In the genomic region with DNA sequence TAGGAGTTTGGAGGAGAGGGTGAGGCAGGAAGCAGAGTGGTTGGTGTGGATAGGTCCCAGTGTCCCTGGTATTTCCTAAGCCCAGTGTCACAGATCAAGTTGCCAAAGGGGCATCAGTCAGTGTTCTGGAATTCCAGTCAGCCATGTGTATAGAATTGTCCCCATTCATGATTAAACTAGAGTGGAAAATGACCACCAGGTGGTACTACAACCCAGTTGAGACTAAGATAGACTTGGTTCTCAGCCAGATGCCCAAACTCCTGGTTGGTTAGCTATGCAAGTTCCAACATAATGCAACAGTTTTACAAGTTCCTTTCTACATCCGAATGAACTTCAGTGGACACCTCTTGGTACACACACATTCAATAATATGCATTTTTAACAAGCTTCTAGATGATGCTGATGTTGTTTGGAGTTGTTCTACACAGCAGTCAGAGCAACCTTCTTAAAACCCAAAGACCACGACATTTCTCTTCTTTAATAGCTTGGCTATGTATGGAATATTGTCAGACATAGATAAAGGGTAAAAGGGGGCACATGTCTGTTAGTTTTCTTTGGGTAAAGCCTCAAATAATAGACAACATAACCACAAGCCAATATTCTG, we compare ENCODE assay signal across 2 cellular contexts.
TF ChIP-seq lines count a peak whose summit lies in the region.

No MANE protein-coding gene starts in this region.

TF ChIP-seq in Ishikawa, 13 proteins besides CTCF, POLR2A, EP300 and RAD21 (continued from another document):
- TF ChIP-seq REST (IDR thresholded peaks at IDR 0.05; ENCODE audit: low read depth) (no peak), CREB1 (IDR thresholded peaks at IDR 0.05; ENCODE audit: low read depth) (no peak)
- TF ChIP-seq, protein P1, sequence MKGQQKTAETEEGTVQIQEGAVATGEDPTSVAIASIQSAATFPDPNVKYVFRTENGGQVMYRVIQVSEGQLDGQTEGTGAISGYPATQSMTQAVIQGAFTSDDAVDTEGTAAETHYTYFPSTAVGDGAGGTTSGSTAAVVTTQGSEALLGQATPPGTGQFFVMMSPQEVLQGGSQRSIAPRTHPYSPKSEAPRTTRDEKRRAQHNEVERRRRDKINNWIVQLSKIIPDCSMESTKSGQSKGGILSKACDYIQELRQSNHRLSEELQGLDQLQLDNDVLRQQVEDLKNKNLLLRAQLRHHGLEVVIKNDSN (IDR thresholded peaks at IDR 0.05), result no peak

TF ChIP-seq in liver, 16 proteins besides CTCF, POLR2A, EP300 and RAD21 (continued from another document):
- TF ChIP-seq REST (IDR thresholded peaks at IDR 0.05), result no peak
- TF ChIP-seq HNF4A (conservative IDR thresholded peaks at IDR 0.05), result peak; percentile 55 to 62
- peak; percentile 71 for TF ChIP-seq YY1 (IDR thresholded peaks at IDR 0.05)
- TF ChIP-seq, protein P2, sequence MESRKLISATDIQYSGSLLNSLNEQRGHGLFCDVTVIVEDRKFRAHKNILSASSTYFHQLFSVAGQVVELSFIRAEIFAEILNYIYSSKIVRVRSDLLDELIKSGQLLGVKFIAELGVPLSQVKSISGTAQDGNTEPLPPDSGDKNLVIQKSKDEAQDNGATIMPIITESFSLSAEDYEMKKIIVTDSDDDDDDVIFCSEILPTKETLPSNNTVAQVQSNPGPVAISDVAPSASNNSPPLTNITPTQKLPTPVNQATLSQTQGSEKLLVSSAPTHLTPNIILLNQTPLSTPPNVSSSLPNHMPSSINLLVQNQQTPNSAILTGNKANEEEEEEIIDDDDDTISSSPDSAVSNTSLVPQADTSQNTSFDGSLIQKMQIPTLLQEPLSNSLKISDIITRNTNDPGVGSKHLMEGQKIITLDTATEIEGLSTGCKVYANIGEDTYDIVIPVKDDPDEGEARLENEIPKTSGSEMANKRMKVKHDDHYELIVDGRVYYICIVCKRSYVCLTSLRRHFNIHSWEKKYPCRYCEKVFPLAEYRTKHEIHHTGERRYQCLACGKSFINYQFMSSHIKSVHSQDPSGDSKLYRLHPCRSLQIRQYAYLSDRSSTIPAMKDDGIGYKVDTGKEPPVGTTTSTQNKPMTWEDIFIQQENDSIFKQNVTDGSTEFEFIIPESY (IDR thresholded peaks at IDR 0.05), result no peak
- TF ChIP-seq HNF4G (IDR thresholded peaks at IDR 0.05), result no peak
